In genomic region chr21:14383596-14384210, GRCh38 we compare ENCODE assay signal across 8 cellular contexts. TPM values are rescaled to one million over a fixed set of nuclear protein-coding genes. Genes with fewer than 3 reads are reported as not detected.
DNase-seq lines count a peak whose midpoint lies in the region; ATAC-seq and TF ChIP-seq lines count a peak whose summit lies in the region.

No MANE protein-coding gene starts in this region.

- H3K14ac ChIP-seq in trophoblast cell (ENCODE audit: low read length), result no peak overlapping the region

- H3K27me3 ChIP-seq in foreskin keratinocyte (no peaks in the 10 kb centered on the region), trophoblast cell (ENCODE audit: insufficient read depth, low read length) (no peaks in the 10 kb centered on the region)

- CTCF ChIA-PET in WTC11 (lab: Charles Lee), result no interaction called here

- no peak overlapping the region for H3K23ac ChIP-seq in trophoblast cell (ENCODE audit: low read length)

- H3K9me3 ChIP-seq in trophoblast cell (ENCODE audit: insufficient read depth, low read depth, low read length), result no peaks in the 10 kb centered on the region

- no peak overlapping the region for H2BK120ac ChIP-seq in trophoblast cell (ENCODE audit: insufficient read depth, low read length, poor library complexity)

- peaks cover 4% of the 10 kb centered on the region for H3K79me2 ChIP-seq in trophoblast cell (ENCODE audit: control insufficient read depth, insufficient read depth, low read length, poor library complexity)

- peak overlapping the region; percentile 65 for H4K12ac ChIP-seq in trophoblast cell (ENCODE audit: low read depth, low read length)

- H4K8ac ChIP-seq in trophoblast cell (ENCODE audit: low read depth, low read length), result peak overlapping the region; percentile 87

- no peak overlapping the region for H3K18ac ChIP-seq in trophoblast cell (ENCODE audit: low read length)

- H3K79me1 ChIP-seq in trophoblast cell (ENCODE audit: low read length), result peaks cover 4% of the 10 kb centered on the region

- peak overlapping the region; percentile 93 for H3K27ac Mint-ChIP-seq in WTC11

- peak; percentile 28 for ATAC-seq in GM21447 (IDR thresholded peaks at IDR 0.05; ENCODE audit: unreplicated experiment)
- ATAC-seq in HG03571 (IDR thresholded peaks at IDR 0.05; ENCODE audit: unreplicated experiment), result peak; percentile 20
- peak; percentile 9 for ATAC-seq in WTC11
- peak; percentile 3 for ATAC-seq in foreskin keratinocyte

- H2AK5ac ChIP-seq in trophoblast cell (ENCODE audit: low read length), result no peak overlapping the region

- no CpG with 5 or more reads among the region's 21 CpGs for WGBS in trophoblast cell (ENCODE audit: extremely low coverage, insufficient coverage, insufficient read length)

- peaks cover 22% of the 10 kb centered on the region for H3K4me1 Mint-ChIP-seq in WTC11

- H3K4me1 ChIP-seq in foreskin keratinocyte (peaks cover 4% of the 10 kb centered on the region), trophoblast cell (ENCODE audit: control insufficient read depth in 1 of 2, insufficient read depth in 2 of 2, low read length in 2 of 2) (no peaks in the 10 kb centered on the region)

- peak overlapping the region; percentile 94 for H3K4me2 ChIP-seq in trophoblast cell (ENCODE audit: low read length)

- no peak overlapping the region for H2BK12ac ChIP-seq in trophoblast cell (ENCODE audit: low read length)

- H3K36me3 ChIP-seq in trophoblast cell (ENCODE audit: control insufficient read depth in 1 of 2, insufficient read depth in 2 of 2, low read length in 2 of 2), result peaks cover under 1 to 3% of the 10 kb centered on the region in 2 experiments

- H3K9ac ChIP-seq in trophoblast cell (ENCODE audit: low read length), result peak overlapping the region; percentile 68

- H3K4me3 ChIP-seq in trophoblast cell (ENCODE audit: low read depth, low read length), result peak overlapping the region; percentile 79

- no peak overlapping the region for H3K4ac ChIP-seq in trophoblast cell (ENCODE audit: low read depth, low read length)

- peak overlapping the region; percentile 31 for H2BK5ac ChIP-seq in trophoblast cell (ENCODE audit: low read depth, low read length, poor library complexity)

- peaks cover 4% of the 10 kb centered on the region for H3K36me3 Mint-ChIP-seq in WTC11

- H3K27ac ChIP-seq in foreskin keratinocyte (no peak overlapping the region), trophoblast cell (ENCODE audit: low read depth, low read length) (no peak overlapping the region)

- no peaks in the 10 kb centered on the region for H3K9me3 Mint-ChIP-seq in WTC11

- peak overlapping the region; percentile 67 for H2AFZ ChIP-seq in trophoblast cell (ENCODE audit: insufficient read depth, low read length, poor library complexity)

- POLR2A ChIA-PET in WTC11 (lab: Charles Lee), result interaction anchor here (1.5 kb wide), 1 partner anchor 23 kb away, joined by 6 read pairs; no protein-coding TSS in a partner anchor

- H3K27me3 Mint-ChIP-seq in WTC11 (ENCODE audit: low read depth), result no peaks in the 10 kb centered on the region; the same call in 1 of the 2 replicates

- H4K91ac ChIP-seq in trophoblast cell (ENCODE audit: low read depth, low read length), result no peak overlapping the region

- TF ChIP-seq CTCF in WTC11 (IDR thresholded peaks at IDR 0.05) (no peak), foreskin keratinocyte (conservative IDR thresholded peaks at IDR 0.05) (no peak)

- peak; percentile 77 for DNase-seq in DMS53 (lab: John Stamatoyannopoulos, UW)
- no peak for DNase-seq in DMS53 treated with DMSO at 0.1 percent for 48 hours (lab: John Stamatoyannopoulos, UW; ENCODE audit: unreplicated experiment)
- DNase-seq in WTC11 (ENCODE audit: low spot score), result no peak
- DNase-seq in foreskin keratinocyte, result no peak
- peak; percentile 2 to 34 for DNase-seq in trophoblast cell
- no peak for DNase-seq in stimulated activated CD4-positive, alpha-beta T cell treated with anti-CD3 and anti-CD28 coated beads, Interleukin-4, amount 100 ng/mL, for 4 hours

- H3K4me3 Mint-ChIP-seq in WTC11, result peak overlapping the region; percentile 100

TF ChIP-seq in WTC11, 78 proteins besides CTCF, POLR2A, EP300 and RAD21 (continues in another document):
- TF ChIP-seq ZNF263 (CRISPR knock-in tag; IDR thresholded peaks at IDR 0.05; ENCODE audit: low read depth) (no peak), ZBTB21 (CRISPR knock-in tag; IDR thresholded peaks at IDR 0.05; ENCODE audit: borderline replicate concordance) (no peak), EMX1 (CRISPR knock-in tag; IDR thresholded peaks at IDR 0.05) (no peak), SMAD4 (CRISPR knock-in tag; IDR thresholded peaks at IDR 0.05) (no peak), PRDM15 (CRISPR knock-in tag; IDR thresholded peaks at IDR 0.05) (no peak), ZMAT4 (CRISPR knock-in tag; IDR thresholded peaks at IDR 0.05) (no peak), ZNF138 (CRISPR knock-in tag; conservative IDR thresholded peaks at IDR 0.05) (no peak), CREB1 (CRISPR knock-in tag; IDR thresholded peaks at IDR 0.05) (no peak), ZNF121 (CRISPR knock-in tag; IDR thresholded peaks at IDR 0.05) (no peak), SOX15 (CRISPR knock-in tag; IDR thresholded peaks at IDR 0.05) (no peak), JAZF1 (CRISPR knock-in tag; IDR thresholded peaks at IDR 0.05) (no peak)
- TF ChIP-seq, protein P1, sequence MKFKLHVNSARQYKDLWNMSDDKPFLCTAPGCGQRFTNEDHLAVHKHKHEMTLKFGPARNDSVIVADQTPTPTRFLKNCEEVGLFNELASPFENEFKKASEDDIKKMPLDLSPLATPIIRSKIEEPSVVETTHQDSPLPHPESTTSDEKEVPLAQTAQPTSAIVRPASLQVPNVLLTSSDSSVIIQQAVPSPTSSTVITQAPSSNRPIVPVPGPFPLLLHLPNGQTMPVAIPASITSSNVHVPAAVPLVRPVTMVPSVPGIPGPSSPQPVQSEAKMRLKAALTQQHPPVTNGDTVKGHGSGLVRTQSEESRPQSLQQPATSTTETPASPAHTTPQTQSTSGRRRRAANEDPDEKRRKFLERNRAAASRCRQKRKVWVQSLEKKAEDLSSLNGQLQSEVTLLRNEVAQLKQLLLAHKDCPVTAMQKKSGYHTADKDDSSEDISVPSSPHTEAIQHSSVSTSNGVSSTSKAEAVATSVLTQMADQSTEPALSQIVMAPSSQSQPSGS (CRISPR knock-in tag; IDR thresholded peaks at IDR 0.05; ENCODE audit: borderline replicate concordance, low read depth), result no peak
- TF ChIP-seq, protein P2, sequence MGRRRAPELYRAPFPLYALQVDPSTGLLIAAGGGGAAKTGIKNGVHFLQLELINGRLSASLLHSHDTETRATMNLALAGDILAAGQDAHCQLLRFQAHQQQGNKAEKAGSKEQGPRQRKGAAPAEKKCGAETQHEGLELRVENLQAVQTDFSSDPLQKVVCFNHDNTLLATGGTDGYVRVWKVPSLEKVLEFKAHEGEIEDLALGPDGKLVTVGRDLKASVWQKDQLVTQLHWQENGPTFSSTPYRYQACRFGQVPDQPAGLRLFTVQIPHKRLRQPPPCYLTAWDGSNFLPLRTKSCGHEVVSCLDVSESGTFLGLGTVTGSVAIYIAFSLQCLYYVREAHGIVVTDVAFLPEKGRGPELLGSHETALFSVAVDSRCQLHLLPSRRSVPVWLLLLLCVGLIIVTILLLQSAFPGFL (CRISPR knock-in tag; IDR thresholded peaks at IDR 0.05; ENCODE audit: borderline replicate concordance), result no peak
- TF ChIP-seq, protein P3, sequence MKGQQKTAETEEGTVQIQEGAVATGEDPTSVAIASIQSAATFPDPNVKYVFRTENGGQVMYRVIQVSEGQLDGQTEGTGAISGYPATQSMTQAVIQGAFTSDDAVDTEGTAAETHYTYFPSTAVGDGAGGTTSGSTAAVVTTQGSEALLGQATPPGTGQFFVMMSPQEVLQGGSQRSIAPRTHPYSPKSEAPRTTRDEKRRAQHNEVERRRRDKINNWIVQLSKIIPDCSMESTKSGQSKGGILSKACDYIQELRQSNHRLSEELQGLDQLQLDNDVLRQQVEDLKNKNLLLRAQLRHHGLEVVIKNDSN (CRISPR knock-in tag; IDR thresholded peaks at IDR 0.05), result no peak

RNA-seq across cellular contexts. Expression of gene HSPA13, which starts 0.8 kb away (rescaled TPM):
- total RNA-seq in WTC11 (2021), result 25.3 to 28.6 TPM (median 25.8 TPM) in 3 replicates
- total RNA-seq in foreskin keratinocyte, result 18.3 and 19.6 TPM in 2 replicates
- polyA plus RNA-seq in foreskin keratinocyte, result 5.0 and 5.7 TPM in 2 replicates
- polyA plus RNA-seq in trophoblast cell (2013), result 38.6 and 40.1 TPM in 2 replicates

Comparison
In these comparisons a context has a peak if more than half of its experiments do, and no peak if none do; other contexts are left out.
1. DNase-seq: peak in DMS53 (single experiment) and trophoblast cell (2 of 2); none in DMS53 treated with DMSO at 0.1 percent for 48 hours (single experiment), WTC11 (single experiment), foreskin keratinocyte (0 of 2) and stimulated activated CD4-positive, alpha-beta T cell treated with anti-CD3 and anti-CD28 coated beads, Interleukin-4, amount 100 ng/mL, for 4 hours (0 of 2).
2. Peak in every context shown above with its lines, with median percentiles within 50 percentile points of each other: ATAC-seq.